ENCODE assay signal across 14 cellular contexts in the genomic region with DNA sequence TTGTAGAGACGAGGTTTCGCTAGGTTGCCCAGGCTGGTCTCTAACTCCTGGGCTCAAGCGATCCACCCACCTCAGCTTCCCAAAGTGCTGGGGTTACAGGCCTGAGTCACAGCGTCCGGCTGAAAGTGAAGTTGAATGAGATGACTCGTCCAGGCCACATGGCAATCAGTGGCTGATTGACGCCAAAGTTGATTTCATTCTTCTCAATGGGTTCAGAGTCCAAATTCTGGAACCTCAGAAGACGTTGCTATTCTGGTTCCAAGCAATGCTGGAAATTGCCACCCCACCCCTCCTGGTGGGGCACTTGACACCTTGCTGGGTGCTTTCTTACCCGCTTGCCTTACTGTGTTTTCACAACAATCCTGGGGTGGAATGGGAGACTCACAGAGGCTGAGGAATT. TPM values are rescaled to one million over a fixed set of nuclear protein-coding genes. Genes with fewer than 3 reads are reported as not detected.
A peak's percentile ranks its signal among the peaks of the same experiment; 100 is the strongest.
DNase-seq lines count a peak whose midpoint lies in the region; ATAC-seq and TF ChIP-seq lines count a peak whose summit lies in the region.
"Had no signal": no experiment of that assay in that cellular context is flagged by ENCODE, and none has a peak within 500 bp of the region (broad histone marks: within the 10 kb centered on the region; RNA-seq: fewer than 3 reads in every experiment).

No MANE protein-coding gene starts in this region.

- CTCF ChIA-PET in PC-3 (lab: Charles Lee) = interaction anchor here (0.7 kb wide), 1 partner anchor 157 kb away, joined by 3 read pairs; no protein-coding TSS in a partner anchor

- peaks cover 24% of the 10 kb centered on the region for H3K4me1 Mint-ChIP-seq in chondrocyte (ENCODE audit: low read depth)
- H3K4me1 Mint-ChIP-seq: GM23338 had no signal

- 86 to 92% (median 88%) methylated on average over 9 of the region's 9 CpGs for WGBS in spleen, 5 donors

- no peaks in the 10 kb centered on the region for H3K36me3 ChIP-seq in PC-3 (ENCODE audit: low read depth, low read length)
- H3K36me3 ChIP-seq in spleen = no peaks in the 10 kb centered on the region
- H3K36me3 ChIP-seq: suprapubic skin had no signal

- no peak overlapping the region for H2AFZ ChIP-seq in PC-3 (ENCODE audit: low read length)
- H2AFZ ChIP-seq: GM23338 had no signal

- H3K9me3 ChIP-seq in PC-3 (ENCODE audit: low read length) (no peaks in the 10 kb centered on the region), spleen (no peaks in the 10 kb centered on the region)
- H3K9me3 ChIP-seq: suprapubic skin had no signal

- POLR2A ChIA-PET in PC-3 (lab: Charles Lee; ENCODE audit: unreplicated experiment) = no interaction called here

- TF ChIP-seq CTCF in PC-3 (conservative IDR thresholded peaks at IDR 0.05; ENCODE audit: low read depth, low read length) (no peak), chondrocyte (IDR thresholded peaks at IDR 0.05) (no peak), spleen (IDR thresholded peaks at IDR 0.05 in 8 of 11, conservative IDR thresholded peaks at IDR 0.05 in 3 of 11) (no peak)

- H3K36me3 Mint-ChIP-seq in chondrocyte (ENCODE audit: low read depth) = peaks cover 1% of the 10 kb centered on the region
- H3K36me3 Mint-ChIP-seq: activated naive CD8-positive, alpha-beta T cell had no signal

- intact Hi-C loops in PC-3 (cut with micrococcal nuclease) (loop anchor here (10.0 kb wide), 1 partner anchor 317 kb away; no protein-coding TSS in a partner anchor), spleen (cut with DNase I; ENCODE audit: low total_unique reads) (no loop called here)

- H3K27me3 Mint-ChIP-seq in chondrocyte (ENCODE audit: low read depth) = no peaks in the 10 kb centered on the region
- H3K27me3 Mint-ChIP-seq: activated naive CD8-positive, alpha-beta T cell; CD8-positive, alpha-beta memory T cell had no signal

- no peaks in the 10 kb centered on the region for H3K9me3 Mint-ChIP-seq in chondrocyte (ENCODE audit: low read depth)
- H3K9me3 Mint-ChIP-seq: CD8-positive, alpha-beta memory T cell; GM23338; T-helper 2 cell treated with Interferon-gamma antibody and Interleukin-4, amounts not matched to agents 5 μg/mL and 100 μg/mL, for 36 hours had no signal

- peak overlapping the region; percentile 29; the same call in 1 of the 2 replicates for H3K4me2 ChIP-seq in PC-3 (ENCODE audit: low read length)
- H3K4me2 ChIP-seq: GM23338 had no signal

- no peak for TF ChIP-seq POLR2A in spleen (IDR thresholded peaks at IDR 0.05)

- H3K27ac ChIP-seq in PC-3 (ENCODE audit: low read length) (peak overlapping the region; percentile 85), spleen (no peak overlapping the region)
- H3K27ac ChIP-seq: suprapubic skin had no signal

- DNase-seq in ELR (ENCODE audit: low read depth) = peak; percentile 82
- peak; percentile 84 for DNase-seq in PC-3
- no peak for DNase-seq in chondrocyte (ENCODE audit: low spot score)
- DNase-seq in myocyte (ENCODE audit: low read depth) = peak; percentile 64
- no peak for DNase-seq in spleen
- DNase-seq in activated effector memory CD4-positive, alpha-beta T cell treated with anti-CD3 and anti-CD28 coated beads, Interleukin-2, amount 50 U/mL, for 16 hours = no peak
- DNase-seq in NCI-H526 (lab: John Stamatoyannopoulos, UW) = no peak
- DNase-seq: CD8-positive, alpha-beta memory T cell; Karpas-422 had no signal

- H4K20me1 ChIP-seq in PC-3 (ENCODE audit: low read length) = no peaks in the 10 kb centered on the region

- ATAC-seq in PC-3 = peak; percentile 28
- no peak for ATAC-seq in HG03039 (IDR thresholded peaks at IDR 0.05; ENCODE audit: unreplicated experiment)

- no peaks in the 10 kb centered on the region for H3F3A ChIP-seq in PC-3 (ENCODE audit: low read length, unreplicated experiment)

- H3K27ac Mint-ChIP-seq in chondrocyte (ENCODE audit: unreplicated experiment) = peak overlapping the region; percentile 22
- H3K27ac Mint-ChIP-seq: activated naive CD8-positive, alpha-beta T cell; GM23338; T-helper 2 cell treated with Interferon-gamma antibody and Interleukin-4, amounts not matched to agents 5 μg/mL and 100 μg/mL, for 36 hours had no signal

- no peak overlapping the region for H3K4me3 ChIP-seq in PC-3 (ENCODE audit: low read length)
- no peak overlapping the region for H3K4me3 ChIP-seq in spleen
- H3K4me3 ChIP-seq: GM23338, suprapubic skin had no signal

- H3K4me1 ChIP-seq in PC-3 (ENCODE audit: insufficient read depth, low read length) (peaks cover 30% of the 10 kb centered on the region), spleen (peaks cover 3 to 40% (median 20%) of the 10 kb centered on the region in 6 donors)

- H3K9ac ChIP-seq in PC-3 (ENCODE audit: low read length) = peak overlapping the region; percentile 56

- no TSS peak for BruUV-seq in PC-3 (replicated peaks; lab: Mats Ljungman, UMichigan)

- H3K27me3 ChIP-seq in PC-3 (ENCODE audit: low read length) = no peaks in the 10 kb centered on the region
- no peaks in the 10 kb centered on the region for H3K27me3 ChIP-seq in spleen (replicated peaks in 1 of 7)
- H3K27me3 ChIP-seq: suprapubic skin had no signal

- H3K9me2 ChIP-seq in PC-3 (replicated peaks; ENCODE audit: low read length) = no peaks in the 10 kb centered on the region

- H3K4me3 Mint-ChIP-seq in chondrocyte (ENCODE audit: unreplicated experiment) = no peak overlapping the region
- H3K4me3 Mint-ChIP-seq: activated naive CD8-positive, alpha-beta T cell; CD8-positive, alpha-beta memory T cell; GM23338; T-helper 2 cell treated with Interferon-gamma antibody and Interleukin-4, amounts not matched to agents 5 μg/mL and 100 μg/mL, for 36 hours had no signal

- H3K79me2 ChIP-seq in PC-3 (ENCODE audit: low read length) = peaks cover 5% of the 10 kb centered on the region; the same call in 1 of the 2 replicates

RNA-seq across cellular contexts. Expression of gene ABCB9, which starts 14.9 kb away (rescaled TPM):
- total RNA-seq in PC-3 (2014; rRNA removed) = 18.4 and 20.9 TPM in 2 replicates
- 12.9 to 21.6 TPM (median 14.2 TPM) in 3 replicates for total RNA-seq in chondrocyte
- total RNA-seq in myocyte = 6.9 and 10.4 TPM in 2 replicates
- 6.4 TPM for polyA plus RNA-seq in myocyte (2012)
- 1 to 10 TPM; 4.1 to 6.2 (median 5.5) TPM for total RNA-seq in spleen
- polyA plus RNA-seq in spleen = 1 to 10 TPM; 1.5 to 2.8 (median 1.7) TPM

RNA-seq across cellular contexts. Expression of gene OGFOD2, which starts 23.6 kb away (rescaled TPM):
- total RNA-seq in PC-3 (2014; rRNA removed) (33.3 and 35.6 TPM in 2 replicates), chondrocyte (12.0 to 13.7 TPM (median 13.5 TPM) in 3 replicates), myocyte (15.3 and 20.8 TPM in 2 replicates), spleen (10 to 100 TPM in 6 of 7 donors, 1 to 10 TPM in 1; 9.5 to 24.7 (median 20.4) TPM)
- 15.1 TPM for polyA plus RNA-seq in myocyte (2012)
- polyA plus RNA-seq in spleen = 10 to 100 TPM; 18.5 to 32.3 (median 28.1) TPM

RNA-seq across cellular contexts. Expression of gene ARL6IP4, which starts 29.1 kb away (rescaled TPM):
- total RNA-seq in PC-3 (2014; rRNA removed) = 363 and 486 TPM in 2 replicates
- total RNA-seq in chondrocyte = 145 to 165 TPM (median 146 TPM) in 3 replicates
- total RNA-seq in myocyte = 189 and 192 TPM in 2 replicates
- 184 TPM for polyA plus RNA-seq in myocyte (2012)
- 100 to 1,000 TPM; 150 to 202 (median 181) TPM for total RNA-seq in spleen
- 100 to 1,000 TPM; 308 to 419 (median 377) TPM for polyA plus RNA-seq in spleen

RNA-seq across cellular contexts. Expression of gene VPS37B, which starts 55.5 kb away (rescaled TPM):
- total RNA-seq in PC-3 (2014; rRNA removed) = 74.3 and 80.8 TPM in 2 replicates
- 17.4 to 25.3 TPM (median 24.4 TPM) in 3 replicates for total RNA-seq in chondrocyte
- total RNA-seq in myocyte = 82.4 and 86.7 TPM in 2 replicates
- polyA plus RNA-seq in myocyte (2012) = 51.3 TPM
- 10 to 100 TPM; 43.4 to 67.5 (median 54.2) TPM for total RNA-seq in spleen
- 10 to 100 TPM; 24.8 to 42.7 (median 29.6) TPM for polyA plus RNA-seq in spleen

Comparison
In these comparisons a context has a peak if more than half of its experiments do, and no peak if none do; other contexts are left out.
1. DNase-seq: peak in ELR (single experiment), PC-3 (single experiment) and myocyte (single experiment); none in chondrocyte (single experiment), spleen (single experiment), activated effector memory CD4-positive, alpha-beta T cell treated with anti-CD3 and anti-CD28 coated beads, Interleukin-2, amount 50 U/mL, for 16 hours (single experiment) and NCI-H526 (0 of 2).